ENCODE assay signal across 1 cellular context in the genomic region with DNA sequence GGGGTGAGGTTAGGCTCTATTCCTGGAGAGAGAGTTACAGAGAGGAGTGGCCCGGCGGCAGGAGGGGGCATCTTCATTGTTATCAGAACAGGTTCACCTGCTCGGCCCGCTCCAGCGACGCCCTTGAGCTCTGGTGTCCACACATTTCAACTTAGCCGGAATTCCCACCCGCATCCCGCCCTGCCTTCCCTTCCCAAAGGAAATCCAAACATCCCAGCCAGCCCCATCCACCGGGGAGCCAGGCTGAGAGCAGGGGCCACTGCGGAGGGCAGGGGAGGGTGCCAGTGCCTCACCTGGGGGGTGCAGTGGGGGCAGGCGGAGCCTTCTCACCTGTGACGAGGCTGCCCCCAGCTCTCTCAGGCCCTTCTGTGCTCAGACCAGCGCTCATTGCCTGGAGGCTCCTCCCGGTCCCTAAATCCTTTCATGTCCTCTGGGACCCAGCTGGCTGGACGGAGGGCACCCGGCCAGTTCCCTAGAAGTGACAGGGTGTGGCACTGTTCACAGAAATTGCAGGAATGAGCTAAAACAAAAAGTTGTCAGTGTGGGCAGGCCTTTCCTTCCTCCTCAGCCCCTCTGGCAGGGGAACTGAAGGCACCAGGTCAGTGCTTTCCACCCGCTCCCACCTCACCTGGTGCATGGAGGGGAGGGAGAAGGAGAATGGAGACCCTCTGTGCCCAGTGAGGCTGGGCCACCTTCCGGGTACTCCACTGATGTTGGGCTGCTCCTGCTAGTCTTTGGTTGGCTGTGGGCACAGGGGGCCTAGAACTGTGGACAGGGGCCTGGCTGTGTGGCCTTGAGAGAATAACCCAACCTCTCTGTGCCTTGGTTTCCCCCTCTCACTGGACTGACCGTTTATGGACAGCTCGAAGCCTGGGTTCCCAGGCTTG.
A peak's percentile ranks its signal among the peaks of the same experiment; 100 is the strongest.
TF ChIP-seq lines count a peak whose summit lies in the region.

No MANE protein-coding gene starts in this region.

TF ChIP-seq in HepG2, 621 proteins besides CTCF, POLR2A, EP300 and RAD21:
- peak; percentile 86 for TF ChIP-seq ZNF768 (CRISPR knock-in tag; IDR thresholded peaks at IDR 0.05)
- TF ChIP-seq JUNB (CRISPR knock-in tag; IDR thresholded peaks at IDR 0.05; ENCODE audit: borderline replicate concordance) = no peak
- TF ChIP-seq, protein P1, sequence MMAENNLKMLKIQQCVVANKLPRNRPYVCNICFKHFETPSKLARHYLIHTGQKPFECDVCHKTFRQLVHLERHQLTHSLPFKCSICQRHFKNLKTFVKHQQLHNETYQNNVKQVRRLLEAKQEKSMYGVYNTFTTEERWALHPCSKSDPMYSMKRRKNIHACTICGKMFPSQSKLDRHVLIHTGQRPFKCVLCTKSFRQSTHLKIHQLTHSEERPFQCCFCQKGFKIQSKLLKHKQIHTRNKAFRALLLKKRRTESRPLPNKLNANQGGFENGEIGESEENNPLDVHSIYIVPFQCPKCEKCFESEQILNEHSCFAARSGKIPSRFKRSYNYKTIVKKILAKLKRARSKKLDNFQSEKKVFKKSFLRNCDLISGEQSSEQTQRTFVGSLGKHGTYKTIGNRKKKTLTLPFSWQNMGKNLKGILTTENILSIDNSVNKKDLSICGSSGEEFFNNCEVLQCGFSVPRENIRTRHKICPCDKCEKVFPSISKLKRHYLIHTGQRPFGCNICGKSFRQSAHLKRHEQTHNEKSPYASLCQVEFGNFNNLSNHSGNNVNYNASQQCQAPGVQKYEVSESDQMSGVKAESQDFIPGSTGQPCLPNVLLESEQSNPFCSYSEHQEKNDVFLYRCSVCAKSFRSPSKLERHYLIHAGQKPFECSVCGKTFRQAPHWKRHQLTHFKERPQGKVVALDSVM (CRISPR knock-in tag; IDR thresholded peaks at IDR 0.05) = no peak
- TF ChIP-seq, protein P2, sequence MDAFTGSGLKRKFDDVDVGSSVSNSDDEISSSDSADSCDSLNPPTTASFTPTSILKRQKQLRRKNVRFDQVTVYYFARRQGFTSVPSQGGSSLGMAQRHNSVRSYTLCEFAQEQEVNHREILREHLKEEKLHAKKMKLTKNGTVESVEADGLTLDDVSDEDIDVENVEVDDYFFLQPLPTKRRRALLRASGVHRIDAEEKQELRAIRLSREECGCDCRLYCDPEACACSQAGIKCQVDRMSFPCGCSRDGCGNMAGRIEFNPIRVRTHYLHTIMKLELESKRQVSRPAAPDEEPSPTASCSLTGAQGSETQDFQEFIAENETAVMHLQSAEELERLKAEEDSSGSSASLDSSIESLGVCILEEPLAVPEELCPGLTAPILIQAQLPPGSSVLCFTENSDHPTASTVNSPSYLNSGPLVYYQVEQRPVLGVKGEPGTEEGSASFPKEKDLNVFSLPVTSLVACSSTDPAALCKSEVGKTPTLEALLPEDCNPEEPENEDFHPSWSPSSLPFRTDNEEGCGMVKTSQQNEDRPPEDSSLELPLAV (CRISPR knock-in tag; conservative IDR thresholded peaks at IDR 0.05; ENCODE audit: low read depth) = no peak
- no peak for TF ChIP-seq ZNF816 (CRISPR knock-in tag; IDR thresholded peaks at IDR 0.05; ENCODE audit: borderline replicate concordance)
- no peak for TF ChIP-seq HCFC1 (IDR thresholded peaks at IDR 0.05; ENCODE audit: low read depth, low read length)
TF ChIP-seq in HepG2: peak in this region for 1.
